17 cellular contexts compared by ENCODE assay signal in the genomic region with DNA sequence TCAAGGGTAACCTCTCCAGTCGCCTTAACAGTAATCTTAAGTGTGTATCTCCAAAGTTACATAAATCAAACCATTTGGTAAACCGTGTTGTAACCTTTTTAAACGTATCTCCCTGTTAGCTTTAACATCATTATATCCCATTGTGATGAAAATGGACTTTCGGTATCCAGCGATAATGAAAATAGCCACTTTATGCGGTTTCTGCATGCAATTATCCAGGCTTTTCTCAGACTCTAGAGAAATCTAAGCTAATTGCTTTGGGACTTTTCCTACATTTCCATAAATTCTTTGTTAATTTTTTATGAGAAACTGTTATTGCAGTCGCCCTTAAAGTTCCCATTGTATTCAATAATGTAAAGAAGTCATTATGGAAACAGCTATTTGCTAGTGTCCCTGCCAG.
"Had no signal": no experiment of that assay in that cellular context is flagged by ENCODE, and none has a peak within 500 bp of the region (broad histone marks: within the 10 kb centered on the region; RNA-seq: fewer than 3 reads in every experiment).

No MANE protein-coding gene starts in this region.

- H3K4me1 ChIP-seq: transverse colon had no signal

- H3K36me3 ChIP-seq: heart right ventricle, neutrophil, spleen, thoracic aorta, transverse colon had no signal

- DNase-seq: effector CD8-positive, alpha-beta T cell; heart right ventricle; kidney glomerular epithelial cell; spleen; stimulated activated CD4-positive, alpha-beta T cell treated with anti-CD3 and anti-CD28 coated beads, Interleukin-15, amount 100 ng/mL, for 24 hours; stimulated activated CD4-positive, alpha-beta T cell treated with anti-CD3 and anti-CD28 coated beads, Interleukin-1b, Interleukin-23, amount 100 ng/mL, for 48 hours; stimulated activated CD4-positive, alpha-beta T cell treated with anti-CD3 and anti-CD28 coated beads, Interleukin-4, amount 100 ng/mL, for 24 hours; transverse colon had no signal

- H3K4me3 Mint-ChIP-seq: mesothelial cell of epicardium; natural killer cell treated with Interleukin-12 subunit alpha and Interleukin-12 subunit beta and Interleukin-15 and Interleukin-18, amount 100 ng/mL, for 72 hours; stimulated activated naive CD8-positive, alpha-beta T cell treated with anti-CD3 and anti-CD28 coated beads, Interleukin-15, Interleukin-2, amounts not matched to agents 100 ng/mL and 50 ng/mL, for 24 hours had no signal

- H3K27ac Mint-ChIP-seq: mesothelial cell of epicardium; natural killer cell treated with Interleukin-12 subunit alpha and Interleukin-12 subunit beta and Interleukin-15 and Interleukin-18, amount 100 ng/mL, for 72 hours; stimulated activated naive CD8-positive, alpha-beta T cell treated with anti-CD3 and anti-CD28 coated beads, Interleukin-15, Interleukin-2, amounts not matched to agents 100 ng/mL and 50 ng/mL, for 24 hours had no signal

- H3K27ac ChIP-seq: coronary artery, heart right ventricle, neutrophil, spleen, thoracic aorta, transverse colon had no signal

- ATAC-seq: esophagus mucosa; heart right ventricle; left lobe of liver; natural killer cell treated with Interleukin-12 subunit alpha and Interleukin-12 subunit beta and Interleukin-15 and Interleukin-18, amount 100 ng/mL, for 72 hours; sciatic nerve had no signal

- H3K27me3 ChIP-seq: heart right ventricle, neutrophil, spleen, transverse colon had no signal

- H3K4me3 ChIP-seq: coronary artery, heart right ventricle, spleen, thoracic aorta, transverse colon had no signal

- H3K9me3 Mint-ChIP-seq: mesothelial cell of epicardium; natural killer cell treated with Interleukin-12 subunit alpha and Interleukin-12 subunit beta and Interleukin-15 and Interleukin-18, amount 100 ng/mL, for 72 hours; stimulated activated naive CD8-positive, alpha-beta T cell treated with anti-CD3 and anti-CD28 coated beads, Interleukin-15, Interleukin-2, amounts not matched to agents 100 ng/mL and 50 ng/mL, for 24 hours had no signal

- H3K36me3 Mint-ChIP-seq: mesothelial cell of epicardium; natural killer cell treated with Interleukin-12 subunit alpha and Interleukin-12 subunit beta and Interleukin-15 and Interleukin-18, amount 100 ng/mL, for 72 hours had no signal
